In the genomic region with DNA sequence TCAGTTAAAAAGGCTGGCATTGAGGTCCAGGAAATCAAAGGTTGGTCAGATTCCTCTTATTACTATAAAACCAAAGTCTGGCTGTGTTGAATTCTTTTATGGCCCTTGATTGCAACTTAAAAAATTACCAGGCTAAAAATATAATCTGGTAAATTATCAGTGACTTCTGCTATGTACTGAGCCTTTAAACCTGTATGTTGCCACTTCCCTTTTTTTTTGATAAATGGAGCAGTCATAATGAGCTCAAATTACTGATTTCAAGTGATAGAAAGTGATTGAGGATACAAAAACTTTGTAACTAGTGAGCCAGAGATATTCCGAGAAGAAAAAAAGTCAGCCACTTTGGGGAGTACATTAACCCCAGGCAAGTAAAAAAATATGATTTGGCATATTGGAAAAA, we compare ENCODE assay signal across 18 cellular contexts.
"Had no signal": no experiment of that assay in that cellular context is flagged by ENCODE, and none has a peak within 500 bp of the region (broad histone marks: within the 10 kb centered on the region; RNA-seq: fewer than 3 reads in every experiment).

No MANE protein-coding gene starts in this region.

- H3K4me1 ChIP-seq: heart right ventricle, psoas muscle, spleen, uterus had no signal

- H3K27ac ChIP-seq: dorsolateral prefrontal cortex, heart right ventricle, neutrophil, psoas muscle, spleen, tibial artery, upper lobe of left lung, uterus had no signal

- H3K36me3 ChIP-seq: uterus had no signal

- H3K4me3 ChIP-seq: dorsolateral prefrontal cortex, heart right ventricle, mucosa of descending colon, psoas muscle, spleen, tibial artery, upper lobe of left lung, uterus had no signal

- DNase-seq: dorsolateral prefrontal cortex; effector CD8-positive, alpha-beta T cell; foreskin melanocyte; heart right ventricle; hypothalamus; kidney glomerular epithelial cell; mucosa of descending colon; naive thymus-derived CD8-positive, alpha-beta T cell; psoas muscle; retina; spleen; stimulated activated CD4-positive, alpha-beta T cell treated with anti-CD3 and anti-CD28 coated beads, Interleukin-15, amount 100 ng/mL, for 24 hours; stimulated activated CD4-positive, alpha-beta T cell treated with anti-CD3 and anti-CD28 coated beads, Interleukin-1b, Interleukin-23, amount 100 ng/mL, for 48 hours; stimulated activated CD4-positive, alpha-beta T cell treated with anti-CD3 and anti-CD28 coated beads, Interleukin-4, amount 100 ng/mL, for 24 hours; tibial artery; upper lobe of left lung; uterus had no signal

- H3K9me3 ChIP-seq: heart right ventricle, mucosa of descending colon, neutrophil, psoas muscle, spleen, tibial artery, upper lobe of left lung, uterus had no signal
